35 cellular contexts compared by ENCODE assay signal in genomic region chr3:4710191-4710590, GRCh38.
"Had no signal": no experiment of that assay in that cellular context is flagged by ENCODE, and none has a peak within 500 bp of the region (broad histone marks: within the 10 kb centered on the region; RNA-seq: fewer than 3 reads in every experiment).

No MANE protein-coding gene starts in this region.

- H3K9me3 Mint-ChIP-seq: activated B cell treated with CpG ODN at 0.5 μM for 24 hours; activated CD8-positive, alpha-beta T cell treated with anti-CD3 and anti-CD28 coated beads for 36 hours; activated naive CD4-positive, alpha-beta T cell treated with anti-CD3 and anti-CD28 coated beads for 36 hours; activated naive CD4-positive, alpha-beta T cell treated with anti-CD3 and anti-CD28 coated beads, Interleukin-2, amount 50 U/mL, for 24 hours; activated naive CD8-positive, alpha-beta T cell treated with anti-CD3 and anti-CD28 coated beads for 36 hours; activated naive CD8-positive, alpha-beta T cell treated with anti-CD3 and anti-CD28 coated beads, Interleukin-2, amount 50 U/mL, for 24 hours; effector memory CD8-positive, alpha-beta T cell had no signal

- H3K27me3 Mint-ChIP-seq: activated B cell treated with CpG ODN at 0.5 μM for 24 hours; activated CD8-positive, alpha-beta T cell treated with anti-CD3 and anti-CD28 coated beads for 36 hours; activated naive CD4-positive, alpha-beta T cell treated with anti-CD3 and anti-CD28 coated beads, Interleukin-2, amount 50 U/mL, for 24 hours; activated naive CD8-positive, alpha-beta T cell treated with anti-CD3 and anti-CD28 coated beads for 36 hours; activated naive CD8-positive, alpha-beta T cell treated with anti-CD3 and anti-CD28 coated beads, Interleukin-2, amount 50 U/mL, for 24 hours; effector memory CD8-positive, alpha-beta T cell had no signal

- H3K4me3 ChIP-seq: adrenal gland, body of pancreas, esophagus muscularis mucosa, gastrocnemius medialis, heart left ventricle had no signal

- H3K4me1 Mint-ChIP-seq: activated naive CD4-positive, alpha-beta T cell treated with anti-CD3 and anti-CD28 coated beads, Interleukin-2, amount 50 U/mL, for 24 hours had no signal

- H3K27ac Mint-ChIP-seq: activated CD8-positive, alpha-beta T cell treated with anti-CD3 and anti-CD28 coated beads for 36 hours; activated naive CD4-positive, alpha-beta T cell treated with anti-CD3 and anti-CD28 coated beads for 36 hours; activated naive CD4-positive, alpha-beta T cell treated with anti-CD3 and anti-CD28 coated beads, Interleukin-2, amount 50 U/mL, for 24 hours; activated naive CD8-positive, alpha-beta T cell treated with anti-CD3 and anti-CD28 coated beads for 36 hours; activated naive CD8-positive, alpha-beta T cell treated with anti-CD3 and anti-CD28 coated beads, Interleukin-2, amount 50 U/mL, for 24 hours; activated T-helper 2 cell treated with anti-CD3 and anti-CD28 coated beads, Interferon-gamma antibody, Interleukin-2, Interleukin-4, amounts not matched to agents 10 μg/mL and 5 μg/mL and 100 μg/mL, durations not matched to agents 14 hours and 24 hours and 36 hours; effector memory CD8-positive, alpha-beta T cell had no signal

- H3K9me3 ChIP-seq: adrenal gland, body of pancreas, esophagus muscularis mucosa, gastrocnemius medialis, heart left ventricle had no signal

- ATAC-seq: activated CD4-positive, CD25-positive, alpha-beta regulatory T cell treated with anti-CD3 and anti-CD28 coated beads, Interleukin-2, amount 50 U/mL, for 24 hours; activated CD8-positive, alpha-beta T cell treated with anti-CD3 and anti-CD28 coated beads for 36 hours; activated naive CD8-positive, alpha-beta T cell treated with anti-CD3 and anti-CD28 coated beads, Interleukin-2, amount 50 U/mL, for 24 hours; body of pancreas; effector memory CD8-positive, alpha-beta T cell; foreskin keratinocyte; gastrocnemius medialis had no signal

- H3K4me3 Mint-ChIP-seq: activated B cell treated with CpG ODN at 0.5 μM for 24 hours; activated CD8-positive, alpha-beta T cell treated with anti-CD3 and anti-CD28 coated beads for 36 hours; activated naive CD4-positive, alpha-beta T cell treated with anti-CD3 and anti-CD28 coated beads for 36 hours; activated naive CD4-positive, alpha-beta T cell treated with anti-CD3 and anti-CD28 coated beads, Interleukin-2, amount 50 U/mL, for 24 hours; activated naive CD8-positive, alpha-beta T cell treated with anti-CD3 and anti-CD28 coated beads for 36 hours; activated naive CD8-positive, alpha-beta T cell treated with anti-CD3 and anti-CD28 coated beads, Interleukin-2, amount 50 U/mL, for 24 hours; activated T-helper 1 cell treated with anti-CD3 and anti-CD28 coated beads, Interleukin-12 subunit alpha, Interleukin-12 subunit beta, Interleukin-2, Interleukin-4 antibody, amounts not matched to agents 30 ng/mL and 10 ng/mL and 1 ng/mL, durations not matched to agents 14 hours and 24 hours and 36 hours; effector memory CD8-positive, alpha-beta T cell had no signal

- H3K27ac ChIP-seq: body of pancreas, foreskin keratinocyte, gastrocnemius medialis, heart left ventricle, WERI-Rb-1 had no signal

- DNase-seq: activated B cell treated with CpG ODN at 0.5 μM for 24 hours; activated CD4-positive, alpha-beta T cell treated with anti-CD3 and anti-CD28 coated beads for 48 hours; activated CD4-positive, alpha-beta T cell treated with anti-CD3 and anti-CD28 coated beads, Interleukin-2, amount 50 U/mL, for 1 hour; activated CD4-positive, alpha-beta T cell treated with anti-CD3 and anti-CD28 coated beads, Interleukin-2, amount 50 U/mL, for 48 hours; activated CD8-positive, alpha-beta memory T cell treated with anti-CD3 and anti-CD28 coated beads for 24 hours; activated CD8-positive, alpha-beta T cell treated with anti-CD3 and anti-CD28 coated beads for 36 hours; activated effector memory CD4-positive, alpha-beta T cell treated with anti-CD3 and anti-CD28 coated beads, Interleukin-2, amount 50 U/mL, for 16 hours; activated naive CD4-positive, alpha-beta T cell treated with anti-CD3 and anti-CD28 coated beads for 36 hours; activated naive CD8-positive, alpha-beta T cell treated with anti-CD3 and anti-CD28 coated beads for 36 hours; activated naive CD8-positive, alpha-beta T cell treated with anti-CD3 and anti-CD28 coated beads, Interleukin-2, amount 50 U/mL, for 24 hours; activated T-cell treated with anti-CD3 and anti-CD28 coated beads, Interleukin-2, amount 50 U/mL, for 1 hour; activated T-cell treated with anti-CD3 and anti-CD28 coated beads, Interleukin-2, amount 50 U/mL, for 48 hours; adrenal gland; amygdala; aorta; body of pancreas; caudate nucleus; cortex of kidney; dermis blood vessel endothelial cell; effector CD4-positive, alpha-beta T cell; effector memory CD8-positive, alpha-beta T cell; erythroblast; foreskin keratinocyte; gastrocnemius medialis; glutamatergic neuron; heart left ventricle; T-helper 2 cell; WERI-Rb-1 had no signal

- FAIRE-seq: colon, TTC549 had no signal

- H3K27me3 ChIP-seq: adrenal gland, body of pancreas, esophagus muscularis mucosa, foreskin keratinocyte, gastrocnemius medialis, heart left ventricle had no signal

- H3K36me3 ChIP-seq: gastrocnemius medialis, WERI-Rb-1 had no signal
